ENCODE assay signal across 21 cellular contexts in genomic region chr9:38700695-38701094, GRCh38. TPM values are rescaled to one million over a fixed set of nuclear protein-coding genes. Genes with fewer than 3 reads are reported as not detected.
DNase-seq lines count a peak whose midpoint lies in the region; ATAC-seq, FAIRE-seq and TF ChIP-seq lines count a peak whose summit lies in the region.
"Had no signal": no experiment of that assay in that cellular context is flagged by ENCODE, and none has a peak within 500 bp of the region (broad histone marks: within the 10 kb centered on the region; RNA-seq: fewer than 3 reads in every experiment).

No MANE protein-coding gene starts in this region.

- no peak for TF ChIP-seq RAD21 in A549 (conservative IDR thresholded peaks at IDR 0.05 in 1 of 2, IDR thresholded peaks at IDR 0.05 in 1 of 2)

- no peaks in the 10 kb centered on the region for H3K9me3 ChIP-seq in A549
- H3K9me3 ChIP-seq: pancreas, transverse colon had no signal

- no peaks in the 10 kb centered on the region for H3K4me1 Mint-ChIP-seq in activated T-cell treated with anti-CD3 and anti-CD28 coated beads, Interleukin-2, amount 50 U/mL, for 72 hours (ENCODE audit: low read depth)
- H3K4me1 Mint-ChIP-seq: activated naive CD8-positive, alpha-beta T cell treated with anti-CD3 and anti-CD28 coated beads, Interleukin-2, amount 50 U/mL, for 24 hours had no signal

- 73% methylated on average over 1 of the region's 1 CpG for WGBS in A549 (ENCODE audit: missing lambda C conversion rate)

- no peak overlapping the region for H3K27ac Mint-ChIP-seq in activated T-cell treated with anti-CD3 and anti-CD28 coated beads, Interleukin-2, amount 50 U/mL, for 72 hours
- H3K27ac Mint-ChIP-seq: activated naive CD8-positive, alpha-beta T cell treated with anti-CD3 and anti-CD28 coated beads, Interleukin-2, amount 50 U/mL, for 24 hours; stimulated activated memory B cell treated with anti-CD40 and anti-IgM and Interleukin-4, amounts not matched to agents 10 μg/mL and 1 μg/mL and 100 μg/mL, for 72 hours had no signal

- TF ChIP-seq EP300 in A549 (IDR thresholded peaks at IDR 0.05) = no peak

- peaks cover 8% of the 10 kb centered on the region; the same call in 1 of the 3 replicates for H3K4me1 ChIP-seq in A549
- H3K4me1 ChIP-seq: pancreas, transverse colon had no signal

- H3K36me3 Mint-ChIP-seq in activated T-cell treated with anti-CD3 and anti-CD28 coated beads, Interleukin-2, amount 50 U/mL, for 72 hours (ENCODE audit: insufficient read depth in 2 of 2) = no peaks in the 10 kb centered on the region
- H3K36me3 Mint-ChIP-seq: stimulated activated memory B cell treated with anti-CD40 and anti-IgM and Interleukin-4, amounts not matched to agents 10 μg/mL and 1 μg/mL and 100 μg/mL, for 72 hours had no signal

- POLR2A ChIA-PET in A549 (lab: Yijun Ruan, JAX) = no interaction called here

- H3K36me3 ChIP-seq in bronchial epithelial cell (ENCODE audit: control insufficient read depth, insufficient read depth, low read length) = no peaks in the 10 kb centered on the region
- H3K36me3 ChIP-seq: pancreas, transverse colon had no signal

- H3K9me3 Mint-ChIP-seq in activated T-cell treated with anti-CD3 and anti-CD28 coated beads, Interleukin-2, amount 50 U/mL, for 72 hours = no peaks in the 10 kb centered on the region
- H3K9me3 Mint-ChIP-seq: activated naive CD8-positive, alpha-beta T cell treated with anti-CD3 and anti-CD28 coated beads, Interleukin-2, amount 50 U/mL, for 24 hours; stimulated activated memory B cell treated with anti-CD40 and anti-IgM and Interleukin-4, amounts not matched to agents 10 μg/mL and 1 μg/mL and 100 μg/mL, for 72 hours had no signal

- FAIRE-seq in A549 (lab: Jason Lieb, UNC) (no peak), bronchial epithelial cell (lab: Jason Lieb, UNC) (no peak)
- FAIRE-seq: GM18507, pancreas had no signal

- peak overlapping the region in 1 of 2 experiments; percentile 14; a peak in 1 of 6 replicates for H3K27ac ChIP-seq in A549
- H3K27ac ChIP-seq: coronary artery, pancreas, PC-9, transverse colon had no signal

- peak; percentile 35 to 39; a peak in 3 of 6 replicates for ATAC-seq in A549
- ATAC-seq in activated T-cell treated with anti-CD3 and anti-CD28 coated beads, Interleukin-2, amount 50 U/mL, for 72 hours (replicated peaks in 1 of 2) = no peak
- ATAC-seq: activated naive CD8-positive, alpha-beta T cell treated with anti-CD3 and anti-CD28 coated beads, Interleukin-2, amount 50 U/mL, for 24 hours; left colon had no signal

- no peaks in the 10 kb centered on the region for H3K27me3 Mint-ChIP-seq in activated T-cell treated with anti-CD3 and anti-CD28 coated beads, Interleukin-2, amount 50 U/mL, for 72 hours (ENCODE audit: low read depth)

- TF ChIP-seq CTCF in A549 (IDR thresholded peaks at IDR 0.05) (no peak), bronchial epithelial cell (IDR thresholded peaks at IDR 0.05; ENCODE audit: insufficient read depth, low read length, severe bottlenecking) (peak; percentile 38)

- CTCF ChIA-PET in A549 (lab: Yijun Ruan, JAX) = interaction anchor here (0.9 to 1.1 kb wide), 3 partner anchors 10 to 26 kb away, joined by 3 read pairs; no protein-coding TSS in a partner anchor

- H3K27me3 ChIP-seq in bronchial epithelial cell (ENCODE audit: control insufficient read depth, insufficient read depth, low read length) = no peaks in the 10 kb centered on the region
- H3K27me3 ChIP-seq: pancreas had no signal

- 0 out of 3 replicates have a peak overlapping the region, but pooled peaks have one; percentile 20 for H3K4me2 ChIP-seq in A549
- H3K4me2 ChIP-seq: PC-9 had no signal

- peak in 1 of 2 experiments; percentile 33 for DNase-seq in A549 (ENCODE audit: low read depth in 1 of 2, low spot score in 1 of 2)
- DNase-seq in LoVo (ENCODE audit: low spot score) = peak; percentile 8
- DNase-seq in bronchial epithelial cell (ENCODE audit: low read depth) = peak; percentile 95
- DNase-seq in kidney glomerular epithelial cell (lab: John Stamatoyannopoulos, UW) = peak; percentile 65
- DNase-seq in NCI-H2081 treated with DMSO at 0.1 percent for 48 hours (lab: John Stamatoyannopoulos, UW) = no peak
- no peak for DNase-seq in activated CD4-positive, alpha-beta T cell treated with anti-CD3 and anti-CD28 coated beads for 1 hour
- no peak for DNase-seq in HuH-7 (ENCODE audit: low spot score)
- no peak for DNase-seq in activated T-cell treated with anti-CD3 and anti-CD28 coated beads, Interleukin-2, amount 50 U/mL, for 72 hours
- DNase-seq: activated CD4-positive, alpha-beta T cell treated with anti-CD3 and anti-CD28 coated beads, Interleukin-2, amount 50 U/mL, for 4 hours; activated naive CD8-positive, alpha-beta T cell treated with anti-CD3 and anti-CD28 coated beads, Interleukin-2, amount 50 U/mL, for 24 hours; DMS153; left colon; NCI-H1417; NCI-H510A; pancreas; transverse colon had no signal

- no peak overlapping the region for H3K4me3 Mint-ChIP-seq in activated T-cell treated with anti-CD3 and anti-CD28 coated beads, Interleukin-2, amount 50 U/mL, for 72 hours
- H3K4me3 Mint-ChIP-seq: activated naive CD8-positive, alpha-beta T cell treated with anti-CD3 and anti-CD28 coated beads, Interleukin-2, amount 50 U/mL, for 24 hours; stimulated activated memory B cell treated with anti-CD40 and anti-IgM and Interleukin-4, amounts not matched to agents 10 μg/mL and 1 μg/mL and 100 μg/mL, for 72 hours had no signal

- no peak overlapping the region for H3K4me3 ChIP-seq in A549
- H3K4me3 ChIP-seq in bronchial epithelial cell (ENCODE audit: low read depth, low read length) = no peak overlapping the region
- H3K4me3 ChIP-seq: coronary artery, pancreas, PC-9, transverse colon had no signal

- TF ChIP-seq POLR2A in A549 (IDR thresholded peaks at IDR 0.05; ENCODE audit: low read length) = no peak

TF ChIP-seq in A549, 52 proteins besides CTCF, POLR2A, EP300 and RAD21:
- TF ChIP-seq PBX3 (IDR thresholded peaks at IDR 0.05) (no peak), SMC3 (IDR thresholded peaks at IDR 0.05) (0 out of 3 replicates have a peak, but pooled peaks have one; percentile 9)

RNA-seq across cellular contexts. Expression of gene FAM240B, which starts 19.2 kb away (rescaled TPM):
- polyA plus RNA-seq in A549 (2011; rRNA removed) (not detected in 2 replicates), A549 (2017; fragmentation: RNase III; extraction: RNeasy Plus Mini Kit Qiagen cat#74134 plus additional on column Dnase treatment) (not detected in 3 replicates)
- polyA plus RNA-seq in A549 (2012; cell fraction: cytosol; rRNA removed) = not detected in 2 replicates
- not detected in 2 replicates for polyA plus RNA-seq in A549 (2012; cell fraction: nucleus; rRNA removed)
- polyA minus RNA-seq in A549 (2011; rRNA and poly(A)+ RNA removed) = not detected in 2 replicates
- not detected in 2 replicates for total RNA-seq in bronchial epithelial cell
- not detected for total RNA-seq in activated T-cell treated with anti-CD3 and anti-CD28 coated beads, Interleukin-2, amount 50 U/mL, for 72 hours
- total RNA-seq: left colon, pancreas, PC-9, transverse colon had no signal
- polyA plus RNA-seq: esophagus, pancreas had no signal

Comparison
In these comparisons a context has a peak if more than half of its experiments do, and no peak if none do; other contexts are left out.
1. ATAC-seq: peak in A549 (2 of 2); none in activated T-cell treated with anti-CD3 and anti-CD28 coated beads, Interleukin-2, amount 50 U/mL, for 72 hours (0 of 2).
2. DNase-seq: peak in LoVo (single experiment), bronchial epithelial cell (single experiment) and kidney glomerular epithelial cell (single experiment); none in NCI-H2081 treated with DMSO at 0.1 percent for 48 hours (single experiment), activated CD4-positive, alpha-beta T cell treated with anti-CD3 and anti-CD28 coated beads for 1 hour (single experiment), HuH-7 (single experiment) and activated T-cell treated with anti-CD3 and anti-CD28 coated beads, Interleukin-2, amount 50 U/mL, for 72 hours (0 of 2).